Comparison of ENCODE assay signal across 21 cellular contexts in genomic region chr20:54539521-54540046, GRCh38.
"Had no signal": no experiment of that assay in that cellular context is flagged by ENCODE, and none has a peak within 500 bp of the region (broad histone marks: within the 10 kb centered on the region; RNA-seq: fewer than 3 reads in every experiment).

No MANE protein-coding gene starts in this region.

- H3K27ac ChIP-seq: HL-60, RWPE1 had no signal

- H3K9ac ChIP-seq: SK-N-SH had no signal

- H3K27me3 ChIP-seq: MG63 had no signal

- DNase-seq: KBM-7, MG63, NCI-H1092, NCI-H1105 treated with DMSO at 0.1 percent for 48 hours, NCI-H1417 treated with DMSO at 0.1 percent for 48 hours, NCI-H146, NCI-H1694 treated with DMSO at 0.1 percent for 48 hours, NCI-H1930, NCI-H2081, NCI-H2107, NCI-H2171, NCI-H524, NCI-H526 treated with DMSO at 0.1 percent for 48 hours, NCI-H748 treated with DMSO at 0.1 percent for 48 hours, PC-3, SHP77, SK-N-SH, SW 1271 had no signal

- ATAC-seq: Panc1, PC-3 had no signal

- H3K4me2 ChIP-seq: SK-N-SH had no signal

- H3K4me3 ChIP-seq: MG63 had no signal

- H3K36me3 ChIP-seq: MG63 had no signal
